27 cellular contexts compared by ENCODE assay signal in genomic region chr11:14184548-14184947, GRCh38.
A peak's percentile ranks its signal among the peaks of the same experiment; 100 is the strongest.
DNase-seq lines count a peak whose midpoint lies in the region; ATAC-seq, FAIRE-seq and TF ChIP-seq lines count a peak whose summit lies in the region.
"Had no signal": no experiment of that assay in that cellular context is flagged by ENCODE, and none has a peak within 500 bp of the region (broad histone marks: within the 10 kb centered on the region; RNA-seq: fewer than 3 reads in every experiment).

No MANE protein-coding gene starts in this region.

- no peak for TF ChIP-seq RAD21 in HepG2 (CRISPR knock-in tag; IDR thresholded peaks at IDR 0.05)

- no peaks in the 10 kb centered on the region for H3K4me1 ChIP-seq in HepG2 (ENCODE audit: insufficient read depth, low read length)
- H3K4me1 ChIP-seq in right lobe of liver, result peaks cover 0 to 11% (median 0%) of the 10 kb centered on the region in 4 donors
- H3K4me1 ChIP-seq in gastroesophageal sphincter, result peaks cover 0 to 24% (median 10%) of the 10 kb centered on the region in 3 donors

- ATAC-seq in HepG2, result no peak
- ATAC-seq in right lobe of liver, result no peak
- peak; percentile 40 for ATAC-seq in gastroesophageal sphincter
- ATAC-seq in left colon, result peak; percentile 28
- no peak for ATAC-seq in sciatic nerve
- no peak for ATAC-seq in HG03139 (IDR thresholded peaks at IDR 0.05; ENCODE audit: unreplicated experiment)
- ATAC-seq: GM12878; PC-3; stimulated activated naive CD8-positive, alpha-beta T cell treated with anti-CD3 and anti-CD28 coated beads, Interleukin-15, Interleukin-2, amounts not matched to agents 100 U/mL and 50 U/mL, for 24 hours; WTC11 had no signal

- peak; percentile 5 for DNase-seq in HepG2 (ENCODE audit: low spot score)
- DNase-seq in right lobe of liver, result no peak
- DNase-seq in left colon, result no peak
- no peak for DNase-seq in sciatic nerve (ENCODE audit: low spot score)
- no peak for DNase-seq in activated CD8-positive, alpha-beta memory T cell treated with anti-CD3 and anti-CD28 coated beads for 24 hours
- no peak for DNase-seq in stimulated activated CD4-positive, alpha-beta T cell treated with anti-CD3 and anti-CD28 coated beads, Interleukin-2, amount 100 ng/mL, for 48 hours
- DNase-seq: activated CD4-positive, alpha-beta T cell treated with anti-CD3 and anti-CD28 coated beads, Interleukin-2, amount 10 ng/mL, durations not matched to agents 7 days and 5 days; activated T-cell treated with anti-CD3 and anti-CD28 coated beads, Interleukin-2, amount 50 U/mL, for 48 hours; amniotic stem cell; CD4-positive, alpha-beta memory T cell; DMS 273 treated with DMSO at 0.1 percent for 48 hours; effector CD4-positive, alpha-beta T cell; EL; NCI-H1694; NCI-H510A treated with DMSO at 0.1 percent for 48 hours; NK-92 treated with Interleukin-12 subunit alpha and Interleukin-12 subunit beta, amount 100 ng/mL, for 24 hours; PC-3; SHP77 treated with DMSO at 0.1 percent for 48 hours; stimulated activated naive CD8-positive, alpha-beta T cell treated with anti-CD3 and anti-CD28 coated beads, Interleukin-15, Interleukin-2, amounts not matched to agents 100 U/mL and 50 U/mL, for 24 hours; T-helper 9 cell had no signal

- 0 out of 5 replicates have a peak, but pooled peaks cover 0 to 3% of the 10 kb centered on the region in 2 experiments for H3K27me3 ChIP-seq in HepG2 (ENCODE audit: control insufficient read depth in 1 of 2, insufficient read depth in 2 of 2, low read length in 2 of 2)
- no peaks in the 10 kb centered on the region for H3K27me3 ChIP-seq in right lobe of liver
- no peaks in the 10 kb centered on the region for H3K27me3 ChIP-seq in gastroesophageal sphincter
- H3K27me3 ChIP-seq: vagina had no signal

- no TSS peak for BruUV-seq in HepG2 (replicated peaks; lab: Mats Ljungman, UMichigan)

- no peak overlapping the region for H3K4me3 ChIP-seq in HepG2 (replicated peaks in 1 of 3; ENCODE audit: insufficient read depth in 1 of 3, low read depth in 2 of 3, low read length in 3 of 3)
- no peak overlapping the region for H3K4me3 ChIP-seq in right lobe of liver
- H3K4me3 ChIP-seq in gastroesophageal sphincter, result no peak overlapping the region
- H3K4me3 ChIP-seq: GM12878, vagina had no signal

- H4K20me1 ChIP-seq in HepG2 (ENCODE audit: insufficient read depth, low read length), result no peaks in the 10 kb centered on the region

- no peak overlapping the region for H3K4me2 ChIP-seq in HepG2 (ENCODE audit: low read depth, low read length)

- FAIRE-seq in HepG2 (lab: Jason Lieb, UNC), result no peak
- FAIRE-seq: frontal cortex, GM12878, H1 had no signal

- H3K9me3 ChIP-seq in HepG2 (ENCODE audit: low read length) (no peaks in the 10 kb centered on the region), right lobe of liver (no peaks in the 10 kb centered on the region), gastroesophageal sphincter (no peaks in the 10 kb centered on the region)
- H3K9me3 ChIP-seq: vagina had no signal

- POLR2A ChIA-PET in HepG2 (lab: Yijun Ruan, JAX), result no interaction called here

- H3K27ac ChIP-seq in HepG2 (ENCODE audit: extremely low read length, insufficient read depth, low read length) (no peak overlapping the region), right lobe of liver (no peak overlapping the region), gastroesophageal sphincter (no peak overlapping the region)
- H3K27ac ChIP-seq: vagina had no signal

- in situ Hi-C loops in HepG2 (cut with HindIII; ENCODE audit: extremely low pct_ligation_motif_present, low pct_unique_long_range_greater_than_20kb), result no loop called here

- H2AFZ ChIP-seq in HepG2 (ENCODE audit: low read length), result no peak overlapping the region

- H3K79me2 ChIP-seq in HepG2 (ENCODE audit: insufficient read depth, low read length), result no peaks in the 10 kb centered on the region

- CTCF ChIA-PET in HepG2 (lab: Yijun Ruan, JAX; ENCODE audit: low intra/inter-chr PET ratio, low total read pairs), result no interaction called here

- H3K36me3 ChIP-seq in HepG2 (replicated peaks in 1 of 2; ENCODE audit: control insufficient read depth in 1 of 2, insufficient read depth in 2 of 2, low read length in 2 of 2), result no peaks in the 10 kb centered on the region
- no peaks in the 10 kb centered on the region for H3K36me3 ChIP-seq in right lobe of liver
- no peaks in the 10 kb centered on the region for H3K36me3 ChIP-seq in gastroesophageal sphincter
- H3K36me3 ChIP-seq: vagina had no signal

- no peak for TF ChIP-seq EP300 in HepG2 (IDR thresholded peaks at IDR 0.05; ENCODE audit: low read depth in 2 of 2, low read length in 2 of 2)
- TF ChIP-seq EP300 in HepG2 (CRISPR knock-in tag; IDR thresholded peaks at IDR 0.05; ENCODE audit: borderline replicate concordance), result no peak
- no peak for TF ChIP-seq EP300 in gastroesophageal sphincter (IDR thresholded peaks at IDR 0.05)

- H3K9ac ChIP-seq in HepG2 (ENCODE audit: insufficient read depth, low read depth, low read length), result no peak overlapping the region

- TF ChIP-seq CTCF in HepG2 (CRISPR knock-in tag; IDR thresholded peaks at IDR 0.05), result no peak
- TF ChIP-seq CTCF in right lobe of liver (IDR thresholded peaks at IDR 0.05), result no peak
- no peak for TF ChIP-seq CTCF in gastroesophageal sphincter (IDR thresholded peaks at IDR 0.05)

- intact Hi-C loops in HepG2 (cut with micrococcal nuclease; ENCODE audit: unreplicated experiment), result no loop called here
- intact Hi-C loops in right lobe of liver (cut with DNase I), result no loop called here
- intact Hi-C loops in left colon (cut with DNase I, micrococcal nuclease), result no loop called here
- intact Hi-C loops in sciatic nerve (cut with DNase I), result no loop called here

- TF ChIP-seq POLR2A in HepG2 (IDR thresholded peaks at IDR 0.05; ENCODE audit: insufficient read depth in 1 of 2, low read depth in 2 of 2, low read length in 2 of 2), result no peak
- no peak for TF ChIP-seq POLR2A in right lobe of liver (IDR thresholded peaks at IDR 0.05)
- no peak for TF ChIP-seq POLR2A in gastroesophageal sphincter (IDR thresholded peaks at IDR 0.05)

- 5% methylated on average over 2 of the region's 2 CpGs for WGBS in HepG2 (ENCODE audit: low lambda C conversion rate)
- 86% methylated on average over 2 of the region's 2 CpGs for WGBS in right lobe of liver (ENCODE audit: insufficient coverage, low coverage, low lambda C conversion rate, missing lambda C conversion rate)
- WGBS in gastroesophageal sphincter (ENCODE audit: low coverage in 1 of 2), 2 donors, result 56 to 93% methylated on average over 1 to 2 of the region's 2 CpGs

TF ChIP-seq in HepG2, 621 proteins besides CTCF, POLR2A, EP300 and RAD21 (continues in another document):
- TF ChIP-seq ETV5 (CRISPR knock-in tag; IDR thresholded peaks at IDR 0.05; ENCODE audit: borderline replicate concordance), result no peak
- no peak for TF ChIP-seq ZNF451 (CRISPR knock-in tag; IDR thresholded peaks at IDR 0.05)
- TF ChIP-seq ADNP (CRISPR knock-in tag; IDR thresholded peaks at IDR 0.05), result no peak
- no peak for TF ChIP-seq ZNF747 (CRISPR knock-in tag; IDR thresholded peaks at IDR 0.05; ENCODE audit: borderline replicate concordance)
- TF ChIP-seq, protein P1, sequence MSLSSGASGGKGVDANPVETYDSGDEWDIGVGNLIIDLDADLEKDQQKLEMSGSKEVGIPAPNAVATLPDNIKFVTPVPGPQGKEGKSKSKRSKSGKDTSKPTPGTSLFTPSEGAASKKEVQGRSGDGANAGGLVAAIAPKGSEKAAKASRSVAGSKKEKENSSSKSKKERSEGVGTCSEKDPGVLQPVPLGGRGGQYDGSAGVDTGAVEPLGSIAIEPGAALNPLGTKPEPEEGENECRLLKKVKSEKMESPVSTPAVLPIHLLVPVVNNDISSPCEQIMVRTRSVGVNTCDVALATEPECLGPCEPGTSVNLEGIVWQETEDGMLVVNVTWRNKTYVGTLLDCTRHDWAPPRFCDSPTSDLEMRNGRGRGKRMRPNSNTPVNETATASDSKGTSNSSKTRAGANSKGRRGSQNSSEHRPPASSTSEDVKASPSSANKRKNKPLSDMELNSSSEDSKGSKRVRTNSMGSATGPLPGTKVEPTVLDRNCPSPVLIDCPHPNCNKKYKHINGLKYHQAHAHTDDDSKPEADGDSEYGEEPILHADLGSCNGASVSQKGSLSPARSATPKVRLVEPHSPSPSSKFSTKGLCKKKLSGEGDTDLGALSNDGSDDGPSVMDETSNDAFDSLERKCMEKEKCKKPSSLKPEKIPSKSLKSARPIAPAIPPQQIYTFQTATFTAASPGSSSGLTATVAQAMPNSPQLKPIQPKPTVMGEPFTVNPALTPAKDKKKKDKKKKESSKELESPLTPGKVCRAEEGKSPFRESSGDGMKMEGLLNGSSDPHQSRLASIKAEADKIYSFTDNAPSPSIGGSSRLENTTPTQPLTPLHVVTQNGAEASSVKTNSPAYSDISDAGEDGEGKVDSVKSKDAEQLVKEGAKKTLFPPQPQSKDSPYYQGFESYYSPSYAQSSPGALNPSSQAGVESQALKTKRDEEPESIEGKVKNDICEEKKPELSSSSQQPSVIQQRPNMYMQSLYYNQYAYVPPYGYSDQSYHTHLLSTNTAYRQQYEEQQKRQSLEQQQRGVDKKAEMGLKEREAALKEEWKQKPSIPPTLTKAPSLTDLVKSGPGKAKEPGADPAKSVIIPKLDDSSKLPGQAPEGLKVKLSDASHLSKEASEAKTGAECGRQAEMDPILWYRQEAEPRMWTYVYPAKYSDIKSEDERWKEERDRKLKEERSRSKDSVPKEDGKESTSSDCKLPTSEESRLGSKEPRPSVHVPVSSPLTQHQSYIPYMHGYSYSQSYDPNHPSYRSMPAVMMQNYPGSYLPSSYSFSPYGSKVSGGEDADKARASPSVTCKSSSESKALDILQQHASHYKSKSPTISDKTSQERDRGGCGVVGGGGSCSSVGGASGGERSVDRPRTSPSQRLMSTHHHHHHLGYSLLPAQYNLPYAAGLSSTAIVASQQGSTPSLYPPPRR (CRISPR knock-in tag; IDR thresholded peaks at IDR 0.05; ENCODE audit: borderline replicate concordance), result no peak
- no peak for TF ChIP-seq CREB3 (CRISPR knock-in tag; IDR thresholded peaks at IDR 0.05)
- no peak for TF ChIP-seq KLF6 (CRISPR knock-in tag; IDR thresholded peaks at IDR 0.05)
- no peak for TF ChIP-seq ATF7 (IDR thresholded peaks at IDR 0.05)
- TF ChIP-seq ATF7 (CRISPR knock-in tag; IDR thresholded peaks at IDR 0.05), result no peak

Comparison
In these comparisons a context has a peak if more than half of its experiments do, and no peak if none do; other contexts are left out.
1. ATAC-seq: peak in gastroesophageal sphincter (single experiment) and left colon (single experiment); none in HepG2 (single experiment), right lobe of liver (0 of 4), sciatic nerve (single experiment) and HG03139 (single experiment).